Comparison of ENCODE assay signal across 21 cellular contexts in the genomic region with DNA sequence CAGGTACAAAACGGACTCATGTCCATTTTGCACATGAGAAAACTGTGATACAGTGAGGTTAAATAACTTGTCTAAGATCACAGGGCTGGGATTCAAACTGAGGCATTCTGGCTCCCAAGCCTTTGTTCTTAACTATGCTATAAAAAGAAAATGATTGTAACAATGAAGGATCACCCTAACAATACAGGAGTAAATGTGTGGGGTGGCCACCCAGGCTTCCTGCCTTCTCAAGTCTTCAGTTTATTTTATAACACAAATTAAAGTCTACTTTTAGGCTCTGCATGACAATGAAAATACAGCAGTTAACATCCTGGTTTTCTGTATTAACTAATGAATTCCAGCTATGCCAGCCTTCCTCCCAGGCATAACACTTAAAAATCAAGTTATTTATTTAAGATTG. TPM values are rescaled to one million over a fixed set of nuclear protein-coding genes. Genes with fewer than 3 reads are reported as not detected.
A peak's percentile ranks its signal among the peaks of the same experiment; 100 is the strongest.
DNase-seq lines count a peak whose midpoint lies in the region; ATAC-seq, FAIRE-seq and TF ChIP-seq lines count a peak whose summit lies in the region.
"Had no signal": no experiment of that assay in that cellular context is flagged by ENCODE, and none has a peak within 500 bp of the region (broad histone marks: within the 10 kb centered on the region; RNA-seq: fewer than 3 reads in every experiment).

No MANE protein-coding gene starts in this region.

- peaks cover 9% of the 10 kb centered on the region for H3K9me3 Mint-ChIP-seq in activated naive CD4-positive, alpha-beta T cell treated with anti-CD3 and anti-CD28 coated beads, Interleukin-2, amount 10 ng/mL, durations not matched to agents 7 days and 5 days
- peaks cover 15% of the 10 kb centered on the region for H3K9me3 Mint-ChIP-seq in activated naive CD4-positive, alpha-beta T cell treated with anti-CD3 and anti-CD28 coated beads for 36 hours
- H3K9me3 Mint-ChIP-seq: nephron had no signal

- DNase-seq in activated naive CD4-positive, alpha-beta T cell treated with anti-CD3 and anti-CD28 coated beads, Interleukin-2, amount 10 ng/mL, durations not matched to agents 7 days and 5 days = no peak
- no peak for DNase-seq in activated naive CD4-positive, alpha-beta T cell treated with anti-CD3 and anti-CD28 coated beads for 36 hours
- DNase-seq in GM12878 (ENCODE audit: low read depth, low spot score) = no peak
- DNase-seq in smooth muscle cell (lab: John Stamatoyannopoulos, UW; ENCODE audit: unreplicated experiment) = no peak
- DNase-seq in stimulated activated CD4-positive, alpha-beta T cell treated with anti-CD3 and anti-CD28 coated beads, Interleukin-1b, Interleukin-23, amount 100 ng/mL, for 48 hours = no peak
- DNase-seq: body of pancreas; DMS79; effector memory CD4-positive, alpha-beta T cell; GOT3; NCI-H2081; SHP77 treated with DMSO at 0.1 percent for 48 hours; stimulated activated naive CD4-positive, alpha-beta T cell treated with Interleukin-2 at 50 U/mL for 16 hours; T-helper 17 cell; transverse colon had no signal

- H3K27me3 ChIP-seq in HUES48 (ENCODE audit: control insufficient read depth, insufficient read depth, low read length) = no peaks in the 10 kb centered on the region
- no peaks in the 10 kb centered on the region for H3K27me3 ChIP-seq in GM12878 (replicated peaks in 1 of 2; ENCODE audit: control insufficient read depth in 2 of 2, insufficient read depth in 2 of 2, low read length in 1 of 2)
- H3K27me3 ChIP-seq in smooth muscle cell (ENCODE audit: low read depth) = no peaks in the 10 kb centered on the region
- H3K27me3 ChIP-seq: body of pancreas, esophagus muscularis mucosa, transverse colon had no signal

- intact Hi-C loops in activated naive CD4-positive, alpha-beta T cell treated with anti-CD3 and anti-CD28 coated beads for 36 hours (cut with micrococcal nuclease) = no loop called here
- intact Hi-C loops in GM12878 (cut with micrococcal nuclease; ENCODE audit: unreplicated experiment) = no loop called here

- H3K79me2 ChIP-seq in GM12878 (ENCODE audit: control insufficient read depth, insufficient read depth, low read length) = peaks cover 57% of the 10 kb centered on the region
- H3K79me2 ChIP-seq in smooth muscle cell (ENCODE audit: low read depth) = peaks cover 98% of the 10 kb centered on the region

- no peak overlapping the region for H2AFZ ChIP-seq in GM12878 (ENCODE audit: control insufficient read depth, low read depth, low read length)
- H2AFZ ChIP-seq in smooth muscle cell (ENCODE audit: low read depth) = no peak overlapping the region

- H3K36me3 ChIP-seq in HUES48 (ENCODE audit: control insufficient read depth, insufficient read depth, low read length) = no peaks in the 10 kb centered on the region
- H3K36me3 ChIP-seq in GM12878 (ENCODE audit: control insufficient read depth in 2 of 2, insufficient read depth in 2 of 2, low read length in 1 of 2) = no peaks in the 10 kb centered on the region
- no peaks in the 10 kb centered on the region for H3K36me3 ChIP-seq in smooth muscle cell (ENCODE audit: low read depth)
- H3K36me3 ChIP-seq: esophagus muscularis mucosa, transverse colon had no signal

- peak overlapping the region; percentile 39; the same call in 1 of the 2 replicates for H3K4me2 ChIP-seq in GM12878 (ENCODE audit: control insufficient read depth, insufficient read depth)
- H3K4me2 ChIP-seq in smooth muscle cell = peak overlapping the region; percentile 39

- RAD21 ChIA-PET in GM12878 (lab: Charles Lee; ENCODE audit: unreplicated experiment) = no interaction called here

- TF ChIP-seq EP300 in GM12878 (IDR thresholded peaks at IDR 0.05; ENCODE audit: borderline replicate concordance in 1 of 2, control insufficient read depth in 1 of 2, low read depth in 2 of 2, low read length in 2 of 2) = no peak

- H3K4me1 Mint-ChIP-seq in activated naive CD4-positive, alpha-beta T cell treated with anti-CD3 and anti-CD28 coated beads, Interleukin-2, amount 10 ng/mL, durations not matched to agents 7 days and 5 days = peaks cover 76% of the 10 kb centered on the region
- H3K4me1 Mint-ChIP-seq in activated naive CD4-positive, alpha-beta T cell treated with anti-CD3 and anti-CD28 coated beads for 36 hours (ENCODE audit: low read depth) = peaks cover 62% of the 10 kb centered on the region

- peak overlapping the region; percentile 49 for H3K4me3 Mint-ChIP-seq in activated naive CD4-positive, alpha-beta T cell treated with anti-CD3 and anti-CD28 coated beads, Interleukin-2, amount 10 ng/mL, durations not matched to agents 7 days and 5 days
- H3K4me3 Mint-ChIP-seq in activated naive CD4-positive, alpha-beta T cell treated with anti-CD3 and anti-CD28 coated beads for 36 hours = no peak overlapping the region
- H3K4me3 Mint-ChIP-seq: activated naive CD8-positive, alpha-beta T cell; nephron; T-helper 17 cell had no signal

- POLR2A ChIA-PET in GM12878 (lab: Charles Lee) = no interaction called here

- H3K27ac Mint-ChIP-seq in activated naive CD4-positive, alpha-beta T cell treated with anti-CD3 and anti-CD28 coated beads, Interleukin-2, amount 10 ng/mL, durations not matched to agents 7 days and 5 days = peak overlapping the region; percentile 63
- no peak overlapping the region for H3K27ac Mint-ChIP-seq in activated naive CD4-positive, alpha-beta T cell treated with anti-CD3 and anti-CD28 coated beads for 36 hours
- H3K27ac Mint-ChIP-seq: nephron had no signal

- CTCF ChIA-PET in activated naive CD4-positive, alpha-beta T cell treated with anti-CD3 and anti-CD28 coated beads, Interleukin-2, amount 10 ng/mL, durations not matched to agents 7 days and 5 days (lab: Charles Lee) = interaction anchor here (0.6 kb wide), 1 partner anchor 47 kb away, joined by 3 read pairs; no protein-coding TSS in a partner anchor
- CTCF ChIA-PET in activated naive CD4-positive, alpha-beta T cell treated with anti-CD3 and anti-CD28 coated beads for 36 hours (lab: Charles Lee) = no interaction called here
- CTCF ChIA-PET in GM12878 (lab: Yijun Ruan, JAX) = interaction anchor here (0.9 kb wide), 1 partner anchor 20 kb away, joined by 3 read pairs; the partner anchor contains the start of gene MRPL44

- TF ChIP-seq CTCF in GM12878 (IDR thresholded peaks at IDR 0.05 in 2 of 3, conservative IDR thresholded peaks at IDR 0.05 in 1 of 3; ENCODE audit: control insufficient read depth in 2 of 3, extremely low read depth in 1 of 3, insufficient read depth in 1 of 3, low read depth in 3 of 3, low read length in 3 of 3) (no peak), smooth muscle cell (IDR thresholded peaks at IDR 0.05; ENCODE audit: borderline replicate concordance, insufficient read depth, poor library complexity, severe bottlenecking) (no peak)

- H3K9ac ChIP-seq in HUES48 (ENCODE audit: low read depth, low read length) (peak overlapping the region; percentile 19; the same call in 1 of the 2 replicates), GM12878 (ENCODE audit: control insufficient read depth, insufficient read depth, low read length) (no peak overlapping the region), smooth muscle cell (ENCODE audit: low read depth) (no peak overlapping the region)

- H3K4me1 ChIP-seq in HUES48 (ENCODE audit: control insufficient read depth, insufficient read depth, low read length) (peaks cover 57% of the 10 kb centered on the region), GM12878 (ENCODE audit: control insufficient read depth, insufficient read depth, low read length) (peaks cover 21% of the 10 kb centered on the region), smooth muscle cell (ENCODE audit: low read depth) (peaks cover 21% of the 10 kb centered on the region)

- H3F3A ChIP-seq in smooth muscle cell (ENCODE audit: low read depth) = no peaks in the 10 kb centered on the region

- in situ Hi-C loops in GM12878 (cut with MboI) = no loop called here

- no peak for TF ChIP-seq RAD21 in GM12878 (IDR thresholded peaks at IDR 0.05; ENCODE audit: insufficient read depth, low read depth, low read length)

- peak overlapping the region; percentile 22 for H3K4me3 ChIP-seq in HUES48 (ENCODE audit: low read depth, low read length)
- no peak overlapping the region for H3K4me3 ChIP-seq in GM12878
- H3K4me3 ChIP-seq in smooth muscle cell = no peak overlapping the region
- H3K4me3 ChIP-seq: body of pancreas, esophagus muscularis mucosa, transverse colon had no signal

- H3K27ac ChIP-seq in HUES48 (ENCODE audit: low read depth, low read length) (peak overlapping the region; percentile 76), GM12878 (ENCODE audit: control insufficient read depth, insufficient read depth) (peak overlapping the region; percentile 50; the same call in 1 of the 2 replicates), smooth muscle cell (ENCODE audit: low read depth) (no peak overlapping the region)
- H3K27ac ChIP-seq: transverse colon had no signal

- FAIRE-seq in GM12878 (lab: Jason Lieb, UNC) = no peak

- no peak for TF ChIP-seq POLR2A in GM12878 (IDR thresholded peaks at IDR 0.05; ENCODE audit: low read depth, low read length)

- H4K20me1 ChIP-seq in GM12878 (ENCODE audit: control insufficient read depth, insufficient read depth) = no peaks in the 10 kb centered on the region; the same call in 1 of the 2 replicates
- peaks cover 89% of the 10 kb centered on the region for H4K20me1 ChIP-seq in smooth muscle cell (ENCODE audit: low read depth)

- WGBS in GM12878 (ENCODE audit: insufficient coverage, insufficient replicate concordance, low lambda C conversion rate, missing lambda C conversion rate) = 3% methylated on average over 1 of the region's 1 CpG
- 3% methylated on average over 1 of the region's 1 CpG for WGBS in smooth muscle cell (ENCODE audit: low lambda C conversion rate)

- no peaks in the 10 kb centered on the region for H3K27me3 Mint-ChIP-seq in activated naive CD4-positive, alpha-beta T cell treated with anti-CD3 and anti-CD28 coated beads, Interleukin-2, amount 10 ng/mL, durations not matched to agents 7 days and 5 days
- no peaks in the 10 kb centered on the region for H3K27me3 Mint-ChIP-seq in activated naive CD4-positive, alpha-beta T cell treated with anti-CD3 and anti-CD28 coated beads for 36 hours (ENCODE audit: low read depth)
- H3K27me3 Mint-ChIP-seq: activated naive CD8-positive, alpha-beta T cell; T-helper 17 cell had no signal

- peaks cover 32% of the 10 kb centered on the region for H3K36me3 Mint-ChIP-seq in activated naive CD4-positive, alpha-beta T cell treated with anti-CD3 and anti-CD28 coated beads, Interleukin-2, amount 10 ng/mL, durations not matched to agents 7 days and 5 days
- peaks cover 17% of the 10 kb centered on the region for H3K36me3 Mint-ChIP-seq in activated naive CD4-positive, alpha-beta T cell treated with anti-CD3 and anti-CD28 coated beads for 36 hours (ENCODE audit: low read depth)

- BruUV-seq in GM12878 (replicated peaks; lab: Mats Ljungman, UMichigan) = no TSS peak

- H3K9me3 ChIP-seq in HUES48 (ENCODE audit: control insufficient read depth, insufficient read depth, low read length) (no peaks in the 10 kb centered on the region), GM12878 (replicated peaks; ENCODE audit: control insufficient read depth, insufficient read depth, low read length) (no peaks in the 10 kb centered on the region; the same call in none of the 3 replicates), smooth muscle cell (replicated peaks; ENCODE audit: low read depth) (no peaks in the 10 kb centered on the region)
- H3K9me3 ChIP-seq: body of pancreas, esophagus muscularis mucosa, transverse colon had no signal

- SMC1A ChIA-PET in GM12878 (lab: Charles Lee; ENCODE audit: uncharacterized antibody, unreplicated experiment) = interaction anchor here (1.4 kb wide), 1 partner anchor 32 kb away, joined by 3 read pairs; no protein-coding TSS in a partner anchor

- no peak for ATAC-seq in GM12878
- ATAC-seq in HG02981 (IDR thresholded peaks at IDR 0.05; ENCODE audit: unreplicated experiment) = no peak
- ATAC-seq in HG03039 (IDR thresholded peaks at IDR 0.05; ENCODE audit: unreplicated experiment) = no peak
- ATAC-seq: body of pancreas, left lobe of liver, T-helper 17 cell had no signal

RNA-seq across cellular contexts. Expression of gene WDFY1, which starts 7.6 kb away (rescaled TPM):
- total RNA-seq in activated naive CD4-positive, alpha-beta T cell treated with anti-CD3 and anti-CD28 coated beads for 36 hours = 10 to 100 TPM; 39.4 to 39.9 TPM
- total RNA-seq in GM12878 (2013; cell fraction: nucleolus; rRNA removed) = 74.7 and 94.2 TPM in 2 replicates
- total RNA-seq in GM12878 (2014; rRNA removed) (16.7 and 17.0 TPM in 2 replicates), GM12878 (2014; rRNA removed; fragmentation: Illumina TruSeq; extraction: Trizol) (13.2 and 14.3 TPM in 2 replicates), GM12878 (2021) (10.5 and 10.9 TPM in 2 replicates), smooth muscle cell (58.6 and 68.3 TPM in 2 replicates)
- 23.3 TPM for polyA plus RNA-seq in GM12878 (2011; ENCODE audit: low read depth)
- polyA plus RNA-seq in GM12878 (2011; rRNA removed) (28.1 and 36.3 TPM in 2 replicates), GM12878 (2014; fragmentation: Illumina TruSeq; extraction: Trizol) (11.9 and 14.3 TPM in 2 replicates), GM12878 (2014; fragmentation: Nextera tagmentation; extraction: Ambion mirVana) (1 to 10 TPM; 2.9 to 4.6 TPM), GM12878 (2014; rRNA removed) (9.8 and 11.1 TPM in 2 replicates), GM12878 (2016; fragmentation: Nextera tagmentation; extraction: Ambion mirVana) (10 to 100 TPM; 20.3 to 22.0 TPM), smooth muscle cell (31.6 and 33.1 TPM in 2 replicates)
- 19.1 and 23.9 TPM in 2 replicates for polyA plus RNA-seq in GM12878 (2011; cell fraction: cytosol; rRNA removed)
- 37.0 and 38.2 TPM in 2 replicates for polyA plus RNA-seq in GM12878 (2011; cell fraction: nucleus; rRNA removed)
- 31.3 and 31.7 TPM in 2 replicates for polyA plus RNA-seq in GM12878 (2012)
- 91.4 and 121 TPM in 2 replicates for polyA minus RNA-seq in GM12878 (2011; rRNA and poly(A)+ RNA removed)
- 10.2 and 11.4 TPM in 2 replicates for polyA minus RNA-seq in GM12878 (2011; cell fraction: cytosol; rRNA and poly(A)+ RNA removed)
- polyA minus RNA-seq in GM12878 (2011; cell fraction: nucleus; rRNA and poly(A)+ RNA removed) = 36.8 and 53.6 TPM in 2 replicates

RNA-seq across cellular contexts. Expression of gene MRPL44, which starts 19.7 kb away (rescaled TPM):
- total RNA-seq in activated naive CD4-positive, alpha-beta T cell treated with anti-CD3 and anti-CD28 coated beads for 36 hours = 10 to 100 TPM; 39.1 to 41.3 TPM
- 10.5 and 11.2 TPM in 2 replicates for total RNA-seq in GM12878 (2013; cell fraction: nucleolus; rRNA removed)
- 39.5 and 43.2 TPM in 2 replicates for total RNA-seq in GM12878 (2014; rRNA removed)
- total RNA-seq in GM12878 (2014; rRNA removed; fragmentation: Illumina TruSeq; extraction: Trizol) = 39.8 and 44.3 TPM in 2 replicates
- 28.9 and 30.6 TPM in 2 replicates for total RNA-seq in GM12878 (2021)
- polyA plus RNA-seq in GM12878 (2011; ENCODE audit: low read depth) = 28.9 TPM
- 29.7 and 36.8 TPM in 2 replicates for polyA plus RNA-seq in GM12878 (2011; rRNA removed)
- polyA plus RNA-seq in GM12878 (2011; cell fraction: cytosol; rRNA removed) = 25.2 and 28.7 TPM in 2 replicates
- polyA plus RNA-seq in GM12878 (2011; cell fraction: nucleus; rRNA removed) = 8.0 and 12.3 TPM in 2 replicates
- 23.1 and 30.3 TPM in 2 replicates for polyA plus RNA-seq in GM12878 (2012)
- 38.7 and 40.9 TPM in 2 replicates for polyA plus RNA-seq in GM12878 (2014; fragmentation: Illumina TruSeq; extraction: Trizol)
- 10 to 100 TPM; 18.3 to 22.0 TPM for polyA plus RNA-seq in GM12878 (2014; fragmentation: Nextera tagmentation; extraction: Ambion mirVana)
- 34.6 and 36.2 TPM in 2 replicates for polyA plus RNA-seq in GM12878 (2014; rRNA removed)
- 10 to 100 TPM; 39.9 to 42.6 TPM for polyA plus RNA-seq in GM12878 (2016; fragmentation: Nextera tagmentation; extraction: Ambion mirVana)
- 6.9 and 9.1 TPM in 2 replicates for polyA minus RNA-seq in GM12878 (2011; rRNA and poly(A)+ RNA removed)
- polyA minus RNA-seq in GM12878 (2011; cell fraction: cytosol; rRNA and poly(A)+ RNA removed) = 7.7 and 13.1 TPM in 2 replicates
- polyA minus RNA-seq in GM12878 (2011; cell fraction: nucleus; rRNA and poly(A)+ RNA removed) = 5.2 and 7.7 TPM in 2 replicates
- 23.2 and 34.5 TPM in 2 replicates for total RNA-seq in smooth muscle cell
- 23.5 and 25.4 TPM in 2 replicates for polyA plus RNA-seq in smooth muscle cell
